2 cellular contexts compared by ENCODE assay signal in the genomic region with DNA sequence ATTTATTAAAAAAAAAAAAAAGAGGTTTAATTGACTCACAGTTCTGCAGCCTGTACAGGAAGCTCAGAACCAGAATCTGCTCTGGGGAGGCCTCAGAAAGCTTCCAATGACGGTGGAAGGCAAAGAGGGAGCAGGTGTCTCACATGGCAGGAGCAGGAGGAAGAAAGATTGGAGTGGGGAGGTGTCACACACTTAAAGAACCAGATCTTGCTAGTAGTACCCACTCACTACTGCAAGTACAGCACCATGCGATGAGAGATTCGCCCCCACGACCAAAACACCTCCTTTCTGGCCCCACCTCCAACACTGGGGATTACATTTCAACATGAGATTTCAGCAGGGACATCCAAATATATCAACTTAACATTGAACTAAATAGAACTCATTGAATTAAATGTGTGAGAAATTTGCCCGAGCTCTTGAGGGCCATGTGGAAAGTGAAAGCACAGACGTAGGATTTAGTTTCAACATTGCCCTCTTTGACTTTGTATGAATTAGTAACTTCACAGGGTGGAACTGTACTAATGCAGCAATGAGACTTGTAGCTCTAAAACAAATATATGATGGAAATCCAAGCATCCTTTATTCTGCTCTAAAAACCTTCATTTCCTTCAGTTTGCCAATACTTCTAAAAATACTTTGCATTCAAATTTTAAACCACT.
TF ChIP-seq lines count a peak whose summit lies in the region.

No MANE protein-coding gene starts in this region.

TF ChIP-seq in SK-N-SH, 30 proteins besides CTCF, POLR2A, EP300 and RAD21 (continued from another document):
- TF ChIP-seq ELF1 (IDR thresholded peaks at IDR 0.05): no peak

TF ChIP-seq in SK-N-SH treated with all-trans-retinoic acid at 6 μM for 48 hours, 23 proteins besides CTCF, POLR2A, EP300 and RAD21 (continued from another document):
- TF ChIP-seq, protein P1, sequence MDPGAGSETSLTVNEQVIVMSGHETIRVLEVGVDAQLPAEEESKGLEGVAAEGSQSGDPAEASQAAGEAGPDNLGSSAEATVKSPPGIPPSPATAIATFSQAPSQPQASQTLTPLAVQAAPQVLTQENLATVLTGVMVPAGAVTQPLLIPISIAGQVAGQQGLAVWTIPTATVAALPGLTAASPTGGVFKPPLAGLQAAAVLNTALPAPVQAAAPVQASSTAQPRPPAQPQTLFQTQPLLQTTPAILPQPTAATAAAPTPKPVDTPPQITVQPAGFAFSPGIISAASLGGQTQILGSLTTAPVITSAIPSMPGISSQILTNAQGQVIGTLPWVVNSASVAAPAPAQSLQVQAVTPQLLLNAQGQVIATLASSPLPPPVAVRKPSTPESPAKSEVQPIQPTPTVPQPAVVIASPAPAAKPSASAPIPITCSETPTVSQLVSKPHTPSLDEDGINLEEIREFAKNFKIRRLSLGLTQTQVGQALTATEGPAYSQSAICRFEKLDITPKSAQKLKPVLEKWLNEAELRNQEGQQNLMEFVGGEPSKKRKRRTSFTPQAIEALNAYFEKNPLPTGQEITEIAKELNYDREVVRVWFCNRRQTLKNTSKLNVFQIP (CRISPR knock-in tag; IDR thresholded peaks at IDR 0.05; ENCODE audit: borderline replicate concordance, low read depth): no peak
- TF ChIP-seq ZNF8 (CRISPR knock-in tag; IDR thresholded peaks at IDR 0.05) (no peak), ZC3H10 (CRISPR knock-in tag; IDR thresholded peaks at IDR 0.05) (no peak), GLIS3 (CRISPR knock-in tag; IDR thresholded peaks at IDR 0.05) (no peak), ZNF565 (CRISPR knock-in tag; conservative IDR thresholded peaks at IDR 0.05; ENCODE audit: low read depth) (no peak), SNAI2 (CRISPR knock-in tag; IDR thresholded peaks at IDR 0.05) (no peak), TOX (CRISPR knock-in tag; IDR thresholded peaks at IDR 0.05; ENCODE audit: borderline replicate concordance) (no peak), ISL1 (CRISPR knock-in tag; IDR thresholded peaks at IDR 0.05) (no peak), OSR1 (CRISPR knock-in tag; IDR thresholded peaks at IDR 0.05) (no peak), RARB (CRISPR knock-in tag; IDR thresholded peaks at IDR 0.05) (no peak), ZFP30 (CRISPR knock-in tag; IDR thresholded peaks at IDR 0.05) (no peak)
- TF ChIP-seq, protein P2, sequence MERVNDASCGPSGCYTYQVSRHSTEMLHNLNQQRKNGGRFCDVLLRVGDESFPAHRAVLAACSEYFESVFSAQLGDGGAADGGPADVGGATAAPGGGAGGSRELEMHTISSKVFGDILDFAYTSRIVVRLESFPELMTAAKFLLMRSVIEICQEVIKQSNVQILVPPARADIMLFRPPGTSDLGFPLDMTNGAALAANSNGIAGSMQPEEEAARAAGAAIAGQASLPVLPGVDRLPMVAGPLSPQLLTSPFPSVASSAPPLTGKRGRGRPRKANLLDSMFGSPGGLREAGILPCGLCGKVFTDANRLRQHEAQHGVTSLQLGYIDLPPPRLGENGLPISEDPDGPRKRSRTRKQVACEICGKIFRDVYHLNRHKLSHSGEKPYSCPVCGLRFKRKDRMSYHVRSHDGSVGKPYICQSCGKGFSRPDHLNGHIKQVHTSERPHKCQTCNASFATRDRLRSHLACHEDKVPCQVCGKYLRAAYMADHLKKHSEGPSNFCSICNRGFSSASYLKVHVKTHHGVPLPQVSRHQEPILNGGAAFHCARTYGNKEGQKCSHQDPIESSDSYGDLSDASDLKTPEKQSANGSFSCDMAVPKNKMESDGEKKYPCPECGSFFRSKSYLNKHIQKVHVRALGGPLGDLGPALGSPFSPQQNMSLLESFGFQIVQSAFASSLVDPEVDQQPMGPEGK (CRISPR knock-in tag; IDR thresholded peaks at IDR 0.05; ENCODE audit: borderline replicate concordance): no peak
